ENCODE assay signal across 13 cellular contexts in genomic region chr7:100044719-100045118, GRCh38. TPM values are rescaled to one million over a fixed set of nuclear protein-coding genes. Genes with fewer than 3 reads are reported as not detected.
DNase-seq lines count a peak whose midpoint lies in the region; ATAC-seq and TF ChIP-seq lines count a peak whose summit lies in the region.
"Had no signal": no experiment of that assay in that cellular context is flagged by ENCODE, and none has a peak within 500 bp of the region (broad histone marks: within the 10 kb centered on the region; RNA-seq: fewer than 3 reads in every experiment).

No MANE protein-coding gene starts in this region.

- no peak overlapping the region for H3K4me3 Mint-ChIP-seq in WTC11
- peak overlapping the region in 3 of 8 donors; percentile 6 to 53 (median 48) for H3K4me3 Mint-ChIP-seq in CD4-positive, alpha-beta memory T cell
- H3K4me3 Mint-ChIP-seq: nephron progenitor cell had no signal

- CTCF ChIA-PET in WTC11 (lab: Charles Lee) = no interaction called here
- CTCF ChIA-PET in CD4-positive, alpha-beta memory T cell (lab: Charles Lee; ENCODE audit: partially characterized antibody) = interaction anchor here (0.6 kb wide), 2 partner anchors 23 to 44 kb away, joined by 3 read pairs; no protein-coding TSS in a partner anchor

- no peak overlapping the region for H3K27ac ChIP-seq in CD4-positive, alpha-beta memory T cell (ENCODE audit: low read depth, low read length)
- H3K27ac ChIP-seq: tibial nerve had no signal

- peak overlapping the region; percentile 15; the same call in 1 of the 2 replicates for H3K27ac Mint-ChIP-seq in WTC11
- peak overlapping the region in 2 of 7 donors; percentile 37 to 44 for H3K27ac Mint-ChIP-seq in CD4-positive, alpha-beta memory T cell
- H3K27ac Mint-ChIP-seq: nephron progenitor cell had no signal

- H3K4me3 ChIP-seq in CD4-positive, alpha-beta memory T cell (ENCODE audit: low read length in 2 of 2) = no peak overlapping the region
- H3K4me3 ChIP-seq: dorsolateral prefrontal cortex, tibial nerve had no signal

- H3K36me3 ChIP-seq in CD4-positive, alpha-beta memory T cell (ENCODE audit: insufficient read depth, low read length) = no peaks in the 10 kb centered on the region
- H3K36me3 ChIP-seq: tibial nerve had no signal

- POLR2A ChIA-PET in WTC11 (lab: Charles Lee) = no interaction called here
- POLR2A ChIA-PET in CD4-positive, alpha-beta memory T cell (lab: Charles Lee; ENCODE audit: partially characterized antibody) = no interaction called here

- H3K27me3 Mint-ChIP-seq in WTC11 (ENCODE audit: low read depth) = no peaks in the 10 kb centered on the region
- no peaks in the 10 kb centered on the region for H3K27me3 Mint-ChIP-seq in CD4-positive, alpha-beta memory T cell

- no peak for TF ChIP-seq CTCF in WTC11 (IDR thresholded peaks at IDR 0.05)

- DNase-seq in DMS 273 (lab: John Stamatoyannopoulos, UW; ENCODE audit: unreplicated experiment) (peak; percentile 51), DMS 273 treated with DMSO at 0.1 percent for 48 hours (lab: John Stamatoyannopoulos, UW) (no peak), HT-29 (ENCODE audit: low spot score) (peak; percentile 69), WTC11 (ENCODE audit: low spot score) (no peak), mucosa of gallbladder (ENCODE audit: low spot score) (peak; percentile 41)
- DNase-seq in CD4-positive, alpha-beta memory T cell = no peak
- DNase-seq: NCI-H1436; nephron progenitor cell; stimulated activated CD4-positive, alpha-beta T cell treated with anti-CD3 and anti-CD28 coated beads, Interleukin-4, amount 100 ng/mL, for 1 hour had no signal

- peaks cover 11% of the 10 kb centered on the region for H3K4me1 Mint-ChIP-seq in WTC11
- peaks cover 8 to 21% (median 15%) of the 10 kb centered on the region in 4 donors for H3K4me1 Mint-ChIP-seq in CD4-positive, alpha-beta memory T cell
- H3K4me1 Mint-ChIP-seq: nephron progenitor cell had no signal

- H3K4me1 ChIP-seq in CD4-positive, alpha-beta memory T cell (ENCODE audit: insufficient read depth, low read length) = peaks cover 7% of the 10 kb centered on the region

- intact Hi-C loops in CD4-positive, alpha-beta memory T cell (cut with micrococcal nuclease) = no loop called here

- peaks cover 8% of the 10 kb centered on the region for H3K9me3 Mint-ChIP-seq in WTC11
- peaks cover 0 to under 1% (median 0%) of the 10 kb centered on the region in 8 donors for H3K9me3 Mint-ChIP-seq in CD4-positive, alpha-beta memory T cell

- H3K27me3 ChIP-seq in CD4-positive, alpha-beta memory T cell (ENCODE audit: insufficient read depth, low read length) = no peaks in the 10 kb centered on the region
- H3K27me3 ChIP-seq: dorsolateral prefrontal cortex, tibial nerve had no signal

- no peaks in the 10 kb centered on the region for H3K9me3 ChIP-seq in CD4-positive, alpha-beta memory T cell (ENCODE audit: control insufficient read depth in 1 of 2, low read length in 2 of 2)
- H3K9me3 ChIP-seq: tibial nerve had no signal

- H3K36me3 Mint-ChIP-seq in WTC11 = peaks cover 11% of the 10 kb centered on the region
- peaks cover 0 to 6% of the 10 kb centered on the region in 2 donors for H3K36me3 Mint-ChIP-seq in CD4-positive, alpha-beta memory T cell

- ATAC-seq in WTC11 (no peak), GM19463 (IDR thresholded peaks at IDR 0.05; ENCODE audit: unreplicated experiment) (no peak), HG03439 (IDR thresholded peaks at IDR 0.05; ENCODE audit: unreplicated experiment) (no peak)

TF ChIP-seq in WTC11, 78 proteins besides CTCF, POLR2A, EP300 and RAD21 (continues in another document):
- no peak for TF ChIP-seq SP1 (CRISPR knock-in tag; conservative IDR thresholded peaks at IDR 0.05)
- no peak for TF ChIP-seq USF1 (CRISPR knock-in tag; IDR thresholded peaks at IDR 0.05)
- no peak for TF ChIP-seq SMAD3 (CRISPR knock-in tag; IDR thresholded peaks at IDR 0.05; ENCODE audit: borderline replicate concordance)
- no peak for TF ChIP-seq RORB (CRISPR knock-in tag; IDR thresholded peaks at IDR 0.05)
- no peak for TF ChIP-seq KAT7 (CRISPR knock-in tag; IDR thresholded peaks at IDR 0.05; ENCODE audit: borderline replicate concordance)
- TF ChIP-seq, protein P1, sequence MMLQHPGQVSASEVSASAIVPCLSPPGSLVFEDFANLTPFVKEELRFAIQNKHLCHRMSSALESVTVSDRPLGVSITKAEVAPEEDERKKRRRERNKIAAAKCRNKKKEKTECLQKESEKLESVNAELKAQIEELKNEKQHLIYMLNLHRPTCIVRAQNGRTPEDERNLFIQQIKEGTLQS (CRISPR knock-in tag; conservative IDR thresholded peaks at IDR 0.05) = no peak
- TF ChIP-seq JAZF1 (CRISPR knock-in tag; IDR thresholded peaks at IDR 0.05) = no peak
- TF ChIP-seq, protein P2, sequence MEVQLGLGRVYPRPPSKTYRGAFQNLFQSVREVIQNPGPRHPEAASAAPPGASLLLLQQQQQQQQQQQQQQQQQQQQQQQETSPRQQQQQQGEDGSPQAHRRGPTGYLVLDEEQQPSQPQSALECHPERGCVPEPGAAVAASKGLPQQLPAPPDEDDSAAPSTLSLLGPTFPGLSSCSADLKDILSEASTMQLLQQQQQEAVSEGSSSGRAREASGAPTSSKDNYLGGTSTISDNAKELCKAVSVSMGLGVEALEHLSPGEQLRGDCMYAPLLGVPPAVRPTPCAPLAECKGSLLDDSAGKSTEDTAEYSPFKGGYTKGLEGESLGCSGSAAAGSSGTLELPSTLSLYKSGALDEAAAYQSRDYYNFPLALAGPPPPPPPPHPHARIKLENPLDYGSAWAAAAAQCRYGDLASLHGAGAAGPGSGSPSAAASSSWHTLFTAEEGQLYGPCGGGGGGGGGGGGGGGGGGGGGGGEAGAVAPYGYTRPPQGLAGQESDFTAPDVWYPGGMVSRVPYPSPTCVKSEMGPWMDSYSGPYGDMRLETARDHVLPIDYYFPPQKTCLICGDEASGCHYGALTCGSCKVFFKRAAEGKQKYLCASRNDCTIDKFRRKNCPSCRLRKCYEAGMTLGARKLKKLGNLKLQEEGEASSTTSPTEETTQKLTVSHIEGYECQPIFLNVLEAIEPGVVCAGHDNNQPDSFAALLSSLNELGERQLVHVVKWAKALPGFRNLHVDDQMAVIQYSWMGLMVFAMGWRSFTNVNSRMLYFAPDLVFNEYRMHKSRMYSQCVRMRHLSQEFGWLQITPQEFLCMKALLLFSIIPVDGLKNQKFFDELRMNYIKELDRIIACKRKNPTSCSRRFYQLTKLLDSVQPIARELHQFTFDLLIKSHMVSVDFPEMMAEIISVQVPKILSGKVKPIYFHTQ (CRISPR knock-in tag; IDR thresholded peaks at IDR 0.05) = no peak
- TF ChIP-seq GABPB1 (CRISPR knock-in tag; IDR thresholded peaks at IDR 0.05) = no peak
- TF ChIP-seq, protein P3, sequence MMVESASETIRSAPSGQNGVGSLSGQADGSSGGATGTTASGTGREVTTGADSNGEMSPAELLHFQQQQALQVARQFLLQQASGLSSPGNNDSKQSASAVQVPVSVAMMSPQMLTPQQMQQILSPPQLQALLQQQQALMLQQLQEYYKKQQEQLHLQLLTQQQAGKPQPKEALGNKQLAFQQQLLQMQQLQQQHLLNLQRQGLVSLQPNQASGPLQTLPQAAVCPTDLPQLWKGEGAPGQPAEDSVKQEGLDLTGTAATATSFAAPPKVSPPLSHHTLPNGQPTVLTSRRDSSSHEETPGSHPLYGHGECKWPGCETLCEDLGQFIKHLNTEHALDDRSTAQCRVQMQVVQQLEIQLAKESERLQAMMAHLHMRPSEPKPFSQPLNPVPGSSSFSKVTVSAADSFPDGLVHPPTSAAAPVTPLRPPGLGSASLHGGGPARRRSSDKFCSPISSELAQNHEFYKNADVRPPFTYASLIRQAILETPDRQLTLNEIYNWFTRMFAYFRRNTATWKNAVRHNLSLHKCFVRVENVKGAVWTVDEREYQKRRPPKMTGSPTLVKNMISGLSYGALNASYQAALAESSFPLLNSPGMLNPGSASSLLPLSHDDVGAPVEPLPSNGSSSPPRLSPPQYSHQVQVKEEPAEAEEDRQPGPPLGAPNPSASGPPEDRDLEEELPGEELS (CRISPR knock-in tag; IDR thresholded peaks at IDR 0.05) = no peak

RNA-seq across cellular contexts. Expression of gene ZSCAN21, which starts 4.9 kb away (rescaled TPM):
- total RNA-seq in HT-29 (2014; rRNA removed; shearing (Covaris generic)) = 7.7 and 7.9 TPM in 2 replicates
- total RNA-seq in WTC11 (2021) (25.5 to 27.2 TPM (median 26.2 TPM) in 3 replicates), mucosa of gallbladder (12.7 TPM)
- 10 to 100 TPM in 1 of 2 experiments, 1 to 10 TPM in 1; 9.9 to 10.6 TPM for total RNA-seq in CD4-positive, alpha-beta memory T cell
- polyA plus RNA-seq in CD4-positive, alpha-beta memory T cell = 1 to 10 TPM; 2.5 to 9.7 TPM

RNA-seq across cellular contexts. Expression of gene ZKSCAN1, which starts 29.3 kb away (rescaled TPM):
- total RNA-seq in HT-29 (2014; rRNA removed; shearing (Covaris generic)) = 22.5 and 32.1 TPM in 2 replicates
- 46.6 to 51.8 TPM (median 47.6 TPM) in 3 replicates for total RNA-seq in WTC11 (2021)
- 173 TPM for total RNA-seq in mucosa of gallbladder
- 100 to 1,000 TPM in 1 of 2 experiments, 10 to 100 TPM in 1; 94.8 to 101 TPM for total RNA-seq in CD4-positive, alpha-beta memory T cell
- 10 to 100 TPM; 25.0 to 47.0 TPM for polyA plus RNA-seq in CD4-positive, alpha-beta memory T cell

RNA-seq across cellular contexts. Expression of gene ZNF3, which starts 36.8 kb away (rescaled TPM):
- total RNA-seq in HT-29 (2014; rRNA removed; shearing (Covaris generic)) = 22.2 and 23.6 TPM in 2 replicates
- total RNA-seq in WTC11 (2021) (38.1 to 48.3 TPM (median 39.1 TPM) in 3 replicates), mucosa of gallbladder (30.4 TPM)
- total RNA-seq in CD4-positive, alpha-beta memory T cell = 10 to 100 TPM; 44.2 to 44.8 TPM
- polyA plus RNA-seq in CD4-positive, alpha-beta memory T cell = 10 to 100 TPM; 11.9 to 25.4 TPM

RNA-seq across cellular contexts. Expression of gene COPS6, which starts 44.0 kb away (rescaled TPM):
- 111 and 128 TPM in 2 replicates for total RNA-seq in HT-29 (2014; rRNA removed; shearing (Covaris generic))
- total RNA-seq in WTC11 (2021) (118 to 124 TPM (median 119 TPM) in 3 replicates), mucosa of gallbladder (113 TPM)
- 10 to 100 TPM; 85.5 to 89.2 TPM for total RNA-seq in CD4-positive, alpha-beta memory T cell
- polyA plus RNA-seq in CD4-positive, alpha-beta memory T cell = 100 to 1,000 TPM; 155 to 261 TPM

RNA-seq across cellular contexts. Expression of gene MCM7, which starts 56.5 kb away (rescaled TPM):
- 461 and 531 TPM in 2 replicates for total RNA-seq in HT-29 (2014; rRNA removed; shearing (Covaris generic))
- total RNA-seq in WTC11 (2021) = 306 to 351 TPM (median 315 TPM) in 3 replicates
- 58.2 TPM for total RNA-seq in mucosa of gallbladder
- total RNA-seq in CD4-positive, alpha-beta memory T cell = 100 to 1,000 TPM; 164 to 173 TPM
- 10 to 100 TPM; 26.9 to 29.9 TPM for polyA plus RNA-seq in CD4-positive, alpha-beta memory T cell

Comparison
In these comparisons a context has a peak if more than half of its experiments do, and no peak if none do; other contexts are left out.
1. DNase-seq: peak in DMS 273 (single experiment), HT-29 (single experiment) and mucosa of gallbladder (single experiment); none in DMS 273 treated with DMSO at 0.1 percent for 48 hours (single experiment), WTC11 (single experiment) and CD4-positive, alpha-beta memory T cell (0 of 5).